ENCODE assay signal across 26 cellular contexts in the genomic region with DNA sequence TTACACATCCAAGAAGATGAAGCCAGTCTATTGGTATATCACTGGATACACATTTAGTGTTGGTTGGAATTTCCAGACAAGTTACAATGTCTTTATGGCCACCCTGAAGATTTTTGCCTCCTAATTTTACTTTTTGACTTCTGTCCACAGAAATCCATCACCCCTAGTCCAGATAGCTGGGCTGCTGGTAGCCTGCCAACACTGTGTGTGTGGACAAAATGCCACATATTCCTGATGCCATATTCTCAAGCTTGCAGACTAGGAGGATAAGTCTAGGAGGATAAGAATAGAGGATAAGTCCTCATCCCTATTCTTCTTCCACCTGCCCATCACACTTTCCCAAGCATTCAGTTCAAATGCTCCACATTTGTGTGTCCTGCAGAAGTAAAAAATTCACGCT. TPM values are rescaled to one million over a fixed set of nuclear protein-coding genes. Genes with fewer than 3 reads are reported as not detected.
"Had no signal": no experiment of that assay in that cellular context is flagged by ENCODE, and none has a peak within 500 bp of the region (broad histone marks: within the 10 kb centered on the region; RNA-seq: fewer than 3 reads in every experiment).

No MANE protein-coding gene starts in this region.

- H3K36me3 Mint-ChIP-seq: naive thymus-derived CD8-positive, alpha-beta T cell had no signal

- H3K9me3 Mint-ChIP-seq: memory B cell; naive thymus-derived CD8-positive, alpha-beta T cell; nephron; neural crest cell; stimulated activated naive B cell treated with anti-CD40 and anti-IgM and Interleukin-4, amounts not matched to agents 10 μg/mL and 1 μg/mL and 100 μg/mL, for 72 hours had no signal

- H3K9me3 ChIP-seq: left ventricle myocardium inferior, mucosa of descending colon, psoas muscle, right lobe of liver, stomach, testis, thyroid gland, transverse colon, upper lobe of left lung had no signal

- H3K36me3 ChIP-seq: left ventricle myocardium inferior, right lobe of liver, stomach, thyroid gland, transverse colon, upper lobe of left lung had no signal

- DNase-seq: hypothalamus; islet precursor cell; left ventricle myocardium inferior; midbrain; mucosa of descending colon; naive thymus-derived CD8-positive, alpha-beta T cell; nucleus accumbens; psoas muscle; right lobe of liver; stimulated activated CD4-positive, alpha-beta T cell treated with anti-CD3 and anti-CD28 coated beads, Interleukin-1b, Interleukin-23, amount 100 ng/mL, for 48 hours; stimulated activated CD4-positive, alpha-beta T cell treated with anti-CD3 and anti-CD28 coated beads, Interleukin-2, amount 100 ng/mL, for 48 hours; stimulated activated CD4-positive, alpha-beta T cell treated with anti-CD3 and anti-CD28 coated beads, Interleukin-4, amount 100 ng/mL, for 4 hours; stimulated activated CD8-positive, alpha-beta memory T cell treated with anti-CD3 and anti-CD28 coated beads, Interleukin-4, amount 100 ng/mL, for 48 hours; stimulated activated naive B cell treated with anti-CD40 and anti-IgM and Interleukin-4, amounts not matched to agents 10 μg/mL and 1 μg/mL and 100 μg/mL, for 72 hours; stimulated activated naive CD8-positive, alpha-beta T cell treated with anti-CD3 and anti-CD28 coated beads, Interleukin-15, Interleukin-2, amounts not matched to agents 100 U/mL and 50 U/mL, for 24 hours; stomach; testis; thyroid gland; transverse colon; upper lobe of left lung had no signal

- H3K4me3 ChIP-seq: left ventricle myocardium inferior, mucosa of descending colon, psoas muscle, right lobe of liver, smooth muscle cell, stomach, testis, thyroid gland, transverse colon, upper lobe of left lung had no signal

- H3K27ac ChIP-seq: left ventricle myocardium inferior, parathyroid adenoma, psoas muscle, right lobe of liver, stomach, testis, thyroid gland, transverse colon, upper lobe of left lung had no signal

- H3K4me3 Mint-ChIP-seq: memory B cell; naive thymus-derived CD8-positive, alpha-beta T cell; nephron; neural crest cell; stimulated activated naive B cell treated with anti-CD40 and anti-IgM and Interleukin-4, amounts not matched to agents 10 μg/mL and 1 μg/mL and 100 μg/mL, for 72 hours had no signal

- H3K27ac Mint-ChIP-seq: memory B cell; nephron; stimulated activated naive B cell treated with anti-CD40 and anti-IgM and Interleukin-4, amounts not matched to agents 10 μg/mL and 1 μg/mL and 100 μg/mL, for 72 hours had no signal

- H3K27me3 ChIP-seq: testis, thyroid gland had no signal

- H3K27me3 Mint-ChIP-seq: memory B cell had no signal

RNA-seq across cellular contexts. Expression of gene ESR2, which starts 4.6 kb away (rescaled TPM):
- total RNA-seq: osteoblast, smooth muscle cell had no signal
- polyA plus RNA-seq: smooth muscle cell had no signal
